18 cellular contexts compared by ENCODE assay signal in the genomic region with DNA sequence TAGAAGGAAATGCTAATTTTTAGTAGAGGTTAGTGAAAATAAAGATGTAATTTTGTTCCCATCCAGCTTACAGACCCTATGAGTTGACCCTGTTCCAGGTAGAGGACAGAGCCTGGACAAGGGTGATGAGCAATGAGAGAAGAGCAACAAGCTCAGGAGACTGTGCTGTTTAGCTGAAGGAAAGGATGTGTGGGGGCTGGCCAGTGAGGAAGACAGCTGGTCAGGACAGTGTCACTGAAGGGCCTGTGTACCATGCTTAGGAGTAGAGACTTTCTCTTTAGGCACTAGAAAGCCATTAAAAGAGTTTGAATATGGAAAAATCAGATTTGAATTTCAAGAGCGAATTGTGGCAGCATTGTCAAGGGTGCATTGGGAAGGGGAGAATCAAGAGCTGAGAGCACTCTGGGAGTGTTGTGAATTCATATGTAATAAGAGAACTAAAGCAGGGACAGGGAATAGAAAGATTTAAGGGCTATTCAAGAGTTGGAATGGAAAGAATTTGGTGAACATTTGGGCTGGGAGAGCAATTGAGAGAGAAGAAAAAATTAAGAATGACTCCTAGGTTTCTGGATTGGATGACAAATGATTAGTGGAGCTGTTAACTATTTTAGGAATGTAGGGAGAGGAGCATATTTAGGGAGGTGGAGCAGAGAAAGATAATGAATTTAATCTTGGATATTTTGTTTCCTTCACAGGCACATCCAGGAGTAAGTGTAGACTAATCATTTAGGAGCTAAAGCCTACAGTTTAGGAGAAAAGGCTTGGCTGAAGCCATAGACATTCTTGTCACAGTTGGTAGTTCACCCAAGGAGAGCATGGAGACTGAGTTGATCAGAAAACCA. TPM values are rescaled to one million over a fixed set of nuclear protein-coding genes. Genes with fewer than 3 reads are reported as not detected.
DNase-seq lines count a peak whose midpoint lies in the region; ATAC-seq and TF ChIP-seq lines count a peak whose summit lies in the region.
"Had no signal": no experiment of that assay in that cellular context is flagged by ENCODE, and none has a peak within 500 bp of the region (broad histone marks: within the 10 kb centered on the region; RNA-seq: fewer than 3 reads in every experiment).

No MANE protein-coding gene starts in this region.

- H3K9me3 Mint-ChIP-seq in CD8-positive, alpha-beta memory T cell: no peaks in the 10 kb centered on the region

- CTCF ChIA-PET in CD8-positive, alpha-beta memory T cell (lab: Charles Lee): interaction anchor here (1.2 kb wide), 1 partner anchor 20 kb away, joined by 3 read pairs; no protein-coding TSS in a partner anchor

- POLR2A ChIA-PET in CD8-positive, alpha-beta memory T cell (lab: Charles Lee): no interaction called here

- peaks cover 0 to 2% (median 0%) of the 10 kb centered on the region in 3 donors for H3K4me1 Mint-ChIP-seq in CD8-positive, alpha-beta memory T cell

- H3K9me3 ChIP-seq in adipocyte (ENCODE audit: control insufficient read depth, low read length): no peaks in the 10 kb centered on the region
- no peaks in the 10 kb centered on the region for H3K9me3 ChIP-seq in CD8-positive, alpha-beta memory T cell (ENCODE audit: low read length)
- H3K9me3 ChIP-seq: adrenal gland, prostate gland had no signal

- peaks cover 34% of the 10 kb centered on the region for H3K36me3 ChIP-seq in adipocyte (ENCODE audit: control insufficient read depth, insufficient read depth, low read length, severe bottlenecking)
- peaks cover 7% of the 10 kb centered on the region for H3K36me3 ChIP-seq in CD8-positive, alpha-beta memory T cell (ENCODE audit: insufficient read depth, low read length)
- H3K36me3 ChIP-seq: adrenal gland, prostate gland had no signal

- 0 out of 2 replicates have a peak overlapping the region, but pooled peaks have one; percentile 27 for H3K27ac ChIP-seq in HL-60 (replicated peaks)
- H3K27ac ChIP-seq in CD8-positive, alpha-beta memory T cell (ENCODE audit: low read depth, low read length): no peak overlapping the region
- H3K27ac ChIP-seq: adrenal gland, C4-2B, prostate gland, SJCRH30, VCaP had no signal

- ATAC-seq in HG03039 (IDR thresholded peaks at IDR 0.05; ENCODE audit: unreplicated experiment): no peak
- no peak for ATAC-seq in GM19452 (IDR thresholded peaks at IDR 0.05; ENCODE audit: unreplicated experiment)
- ATAC-seq: stimulated activated naive CD8-positive, alpha-beta T cell treated with anti-CD3 and anti-CD28 coated beads, Interleukin-15, Interleukin-2, amounts not matched to agents 100 U/mL and 50 U/mL, for 24 hours had no signal

- H3K4me3 ChIP-seq in HL-60 (replicated peaks; ENCODE audit: insufficient read depth, low read length) (no peak overlapping the region), adipocyte (ENCODE audit: low read length) (peak overlapping the region; percentile 59)
- H3K4me3 ChIP-seq in CD8-positive, alpha-beta memory T cell (ENCODE audit: low read length): no peak overlapping the region
- H3K4me3 ChIP-seq: adrenal gland, prostate gland, SJCRH30 had no signal

- no peaks in the 10 kb centered on the region for H3K27me3 Mint-ChIP-seq in CD8-positive, alpha-beta memory T cell

- H3K27me3 ChIP-seq in HL-60 (ENCODE audit: insufficient read depth, poor library complexity, severe bottlenecking) (no peaks in the 10 kb centered on the region), adipocyte (replicated peaks; ENCODE audit: control insufficient read depth, insufficient read depth, low read length) (no peaks in the 10 kb centered on the region)
- no peaks in the 10 kb centered on the region for H3K27me3 ChIP-seq in CD8-positive, alpha-beta memory T cell (ENCODE audit: insufficient read depth, low read length, poor library complexity, severe bottlenecking)
- H3K27me3 ChIP-seq: adrenal gland, SJCRH30 had no signal

- peak overlapping the region; percentile 77 for H3K9ac ChIP-seq in adipocyte (ENCODE audit: low read length)

- H3K4me1 ChIP-seq in adipocyte (ENCODE audit: control insufficient read depth, insufficient read depth, low read length): peaks cover 21% of the 10 kb centered on the region
- H3K4me1 ChIP-seq in CD8-positive, alpha-beta memory T cell (ENCODE audit: insufficient read depth, low read length): no peaks in the 10 kb centered on the region
- H3K4me1 ChIP-seq: adrenal gland, prostate gland had no signal

- peak; percentile 36 for DNase-seq in AG08396 (ENCODE audit: low spot score)
- DNase-seq in HL-60 (ENCODE audit: low read depth in 1 of 2, low spot score in 1 of 2): no peak
- DNase-seq in adipocyte (ENCODE audit: low read depth): peak; percentile 45
- peak; percentile 19 for DNase-seq in kidney tubule cell (ENCODE audit: low spot score)
- DNase-seq in NCI-H2171 (lab: John Stamatoyannopoulos, UW): no peak
- no peak for DNase-seq in CD8-positive, alpha-beta memory T cell
- DNase-seq: activated CD8-positive, alpha-beta memory T cell treated with anti-CD3 and anti-CD28 coated beads, Interleukin-2, amount 50 U/mL, for 4 hours; adrenal gland; NCI-H1105 treated with DMSO at 0.1 percent for 48 hours; NCI-H774; SJCRH30; stimulated activated CD4-positive, alpha-beta T cell treated with anti-CD3 and anti-CD28 coated beads, Interleukin-4, amount 100 ng/mL, for 1 hour; stimulated activated naive CD8-positive, alpha-beta T cell treated with anti-CD3 and anti-CD28 coated beads, Interleukin-15, Interleukin-2, amounts not matched to agents 100 U/mL and 50 U/mL, for 24 hours had no signal

- peak overlapping the region in 3 of 8 donors; percentile 2 to 34 (median 25) for H3K27ac Mint-ChIP-seq in CD8-positive, alpha-beta memory T cell

- no peak overlapping the region for H3K4me3 Mint-ChIP-seq in CD8-positive, alpha-beta memory T cell

- H3K36me3 Mint-ChIP-seq in CD8-positive, alpha-beta memory T cell: peaks cover 15 to 64% (median 27%) of the 10 kb centered on the region in 3 donors

- no peak for TF ChIP-seq CTCF in HL-60 (IDR thresholded peaks at IDR 0.05; ENCODE audit: insufficient read depth, low read length)

RNA-seq across cellular contexts. Expression of a gene that starts 23.3 kb away (rescaled TPM):
- 10 to 100 TPM; 48.5 to 54.6 TPM for total RNA-seq in CD8-positive, alpha-beta memory T cell
- polyA plus RNA-seq in CD8-positive, alpha-beta memory T cell: 43.8 TPM

RNA-seq across cellular contexts. Expression of a gene that starts 32.9 kb away (rescaled TPM):
- total RNA-seq in CD8-positive, alpha-beta memory T cell: 10 to 100 TPM; 39.2 to 41.5 TPM
- 11.4 TPM for polyA plus RNA-seq in CD8-positive, alpha-beta memory T cell

Comparison
In these comparisons a context has a peak if more than half of its experiments do, and no peak if none do; other contexts are left out.
1. DNase-seq: peak in AG08396 (single experiment), adipocyte (single experiment) and kidney tubule cell (single experiment); none in HL-60 (0 of 2), NCI-H2171 (single experiment) and CD8-positive, alpha-beta memory T cell (0 of 5).